ENCODE assay signal across 18 cellular contexts in genomic region chr3:122011396-122011795, GRCh38. TPM values are rescaled to one million over a fixed set of nuclear protein-coding genes. Genes with fewer than 3 reads are reported as not detected.
A peak's percentile ranks its signal among the peaks of the same experiment; 100 is the strongest.
DNase-seq lines count a peak whose midpoint lies in the region; ATAC-seq and TF ChIP-seq lines count a peak whose summit lies in the region.
"Had no signal": no experiment of that assay in that cellular context is flagged by ENCODE, and none has a peak within 500 bp of the region (broad histone marks: within the 10 kb centered on the region; RNA-seq: fewer than 3 reads in every experiment).

No MANE protein-coding gene starts in this region.

- H3K4me3 ChIP-seq in OCI-LY7 (ENCODE audit: low read depth, low read length, poor library complexity, severe bottlenecking) (no peak overlapping the region), esophagus muscularis mucosa (no peak overlapping the region), sigmoid colon (no peak overlapping the region)
- H3K4me3 ChIP-seq: BLaER1 had no signal

- H3K9me3 ChIP-seq in OCI-LY7 (ENCODE audit: low read length) = no peaks in the 10 kb centered on the region
- no peaks in the 10 kb centered on the region for H3K9me3 ChIP-seq in esophagus muscularis mucosa
- no peaks in the 10 kb centered on the region for H3K9me3 ChIP-seq in sigmoid colon
- H3K9me3 ChIP-seq: BLaER1 had no signal

- peak overlapping the region; percentile 47 for H3K4me2 ChIP-seq in OCI-LY7 (ENCODE audit: low read length)
- H3K4me2 ChIP-seq: BLaER1, KMS-11 had no signal

- no peak overlapping the region for H2AFZ ChIP-seq in OCI-LY7 (ENCODE audit: low read length)

- no peak for TF ChIP-seq EP300 in esophagus muscularis mucosa (IDR thresholded peaks at IDR 0.05)
- no peak for TF ChIP-seq EP300 in sigmoid colon (IDR thresholded peaks at IDR 0.05)

- peak overlapping the region; percentile 12 for H3K27ac Mint-ChIP-seq in activated CD4-positive, alpha-beta memory T cell treated with anti-CD3 and anti-CD28 coated beads, Interleukin-2, amount 10 ng/mL, durations not matched to agents 7 days and 5 days
- H3K27ac Mint-ChIP-seq in activated CD4-positive, alpha-beta memory T cell treated with anti-CD3 and anti-CD28 coated beads for 36 hours = no peak overlapping the region
- H3K27ac Mint-ChIP-seq: CD4-positive, CD25-positive, alpha-beta regulatory T cell had no signal

- ATAC-seq in GM21390 (IDR thresholded peaks at IDR 0.05; ENCODE audit: unreplicated experiment) = no peak
- ATAC-seq: SK-N-SH treated with all-trans-retinoic acid at 6 μM for 48 hours had no signal

- H3K4me1 ChIP-seq in OCI-LY7 (ENCODE audit: insufficient read depth, low read length, poor library complexity, severe bottlenecking) = peaks cover 57% of the 10 kb centered on the region
- H3K4me1 ChIP-seq in esophagus muscularis mucosa = no peaks in the 10 kb centered on the region
- H3K4me1 ChIP-seq in sigmoid colon = no peaks in the 10 kb centered on the region
- H3K4me1 ChIP-seq: BLaER1 had no signal

- peaks cover 14% of the 10 kb centered on the region; the same call in 1 of the 2 replicates for H3K36me3 ChIP-seq in OCI-LY7 (ENCODE audit: insufficient read depth, low read length)
- H3K36me3 ChIP-seq in esophagus muscularis mucosa = no peaks in the 10 kb centered on the region
- H3K36me3 ChIP-seq in sigmoid colon = no peaks in the 10 kb centered on the region
- H3K36me3 ChIP-seq: BLaER1 had no signal

- intact Hi-C loops in activated CD4-positive, alpha-beta memory T cell treated with anti-CD3 and anti-CD28 coated beads for 36 hours (cut with micrococcal nuclease) = loop anchor here (5.0 kb wide), 1 partner anchor 66 kb away; no protein-coding TSS in a partner anchor
- intact Hi-C loops in OCI-LY7 (cut with micrococcal nuclease; ENCODE audit: unreplicated experiment) = no loop called here
- intact Hi-C loops in esophagus muscularis mucosa (cut with DNase I) = no loop called here
- intact Hi-C loops in sigmoid colon (cut with DNase I) = no loop called here

- DNase-seq in activated CD4-positive, alpha-beta memory T cell treated with anti-CD3 and anti-CD28 coated beads, Interleukin-2, amount 10 ng/mL, durations not matched to agents 7 days and 5 days = no peak
- no peak for DNase-seq in activated CD4-positive, alpha-beta memory T cell treated with anti-CD3 and anti-CD28 coated beads for 36 hours
- no peak for DNase-seq in OCI-LY7 (ENCODE audit: low spot score)
- DNase-seq in esophagus muscularis mucosa (ENCODE audit: extremely low spot score) = peak; percentile 75
- DNase-seq in DMS53 treated with DMSO at 0.1 percent for 48 hours (lab: John Stamatoyannopoulos, UW; ENCODE audit: unreplicated experiment) = no peak
- DNase-seq in sigmoid colon = no peak
- DNase-seq: CD4-positive, CD25-positive, alpha-beta regulatory T cell; H7; MM.1S; NCI-H2029 treated with DMSO at 0.1 percent for 48 hours; NCI-H446 treated with DMSO at 0.1 percent for 48 hours had no signal

- 34% methylated on average over 4 of the region's 4 CpGs for WGBS in esophagus muscularis mucosa
- 65 to 79% methylated on average over 4 of the region's 4 CpGs for WGBS in sigmoid colon, 2 donors

- H3K36me3 Mint-ChIP-seq in activated CD4-positive, alpha-beta memory T cell treated with anti-CD3 and anti-CD28 coated beads, Interleukin-2, amount 10 ng/mL, durations not matched to agents 7 days and 5 days (ENCODE audit: low read depth) = peaks cover 7% of the 10 kb centered on the region
- no peaks in the 10 kb centered on the region for H3K36me3 Mint-ChIP-seq in activated CD4-positive, alpha-beta memory T cell treated with anti-CD3 and anti-CD28 coated beads for 36 hours
- H3K36me3 Mint-ChIP-seq: CD4-positive, CD25-positive, alpha-beta regulatory T cell had no signal

- no peak overlapping the region for H3K27ac ChIP-seq in OCI-LY7 (ENCODE audit: low read depth, low read length, poor library complexity, severe bottlenecking)
- H3K27ac ChIP-seq in esophagus muscularis mucosa (replicated peaks in 1 of 4) = no peak overlapping the region
- H3K27ac ChIP-seq in sigmoid colon = no peak overlapping the region
- H3K27ac ChIP-seq: BLaER1, HL-60, KMS-11 had no signal

- CTCF ChIA-PET in activated CD4-positive, alpha-beta memory T cell treated with anti-CD3 and anti-CD28 coated beads, Interleukin-2, amount 10 ng/mL, durations not matched to agents 7 days and 5 days (lab: Charles Lee) = interaction anchor here (0.6 to 2.0 kb wide), 3 partner anchors 14 to 90 kb away, joined by 3 to 6 read pairs (median 3); no protein-coding TSS in a partner anchor
- CTCF ChIA-PET in activated CD4-positive, alpha-beta memory T cell treated with anti-CD3 and anti-CD28 coated beads for 36 hours (lab: Charles Lee) = no interaction called here
- CTCF ChIA-PET in OCI-LY7 (lab: Charles Lee; ENCODE audit: unreplicated experiment) = interaction anchor here (1.2 to 1.5 kb wide), 2 partner anchors 9 to 16 kb away, joined by 4 to 5 read pairs; no protein-coding TSS in a partner anchor

- peaks cover 47% of the 10 kb centered on the region for H3K4me1 Mint-ChIP-seq in activated CD4-positive, alpha-beta memory T cell treated with anti-CD3 and anti-CD28 coated beads, Interleukin-2, amount 10 ng/mL, durations not matched to agents 7 days and 5 days
- peaks cover 26% of the 10 kb centered on the region for H3K4me1 Mint-ChIP-seq in activated CD4-positive, alpha-beta memory T cell treated with anti-CD3 and anti-CD28 coated beads for 36 hours (ENCODE audit: low read depth)
- H3K4me1 Mint-ChIP-seq: CD4-positive, CD25-positive, alpha-beta regulatory T cell had no signal

- H3K9me2 ChIP-seq in OCI-LY7 (ENCODE audit: insufficient read depth, low read length) = no peaks in the 10 kb centered on the region

- H3K79me2 ChIP-seq in OCI-LY7 (ENCODE audit: insufficient read depth, low read depth, low read length) = no peaks in the 10 kb centered on the region

- TF ChIP-seq CTCF in OCI-LY7 (conservative IDR thresholded peaks at IDR 0.05; ENCODE audit: low read length) (no peak), esophagus muscularis mucosa (IDR thresholded peaks at IDR 0.05) (no peak), sigmoid colon (IDR thresholded peaks at IDR 0.05) (no peak)

- BruUV-seq in OCI-LY7 (replicated peaks; lab: Mats Ljungman, UMichigan) = no TSS peak

- no peaks in the 10 kb centered on the region for H4K20me1 ChIP-seq in OCI-LY7 (ENCODE audit: insufficient read depth, low read length)
- H4K20me1 ChIP-seq: BLaER1 had no signal

- H3K27me3 ChIP-seq in esophagus muscularis mucosa = no peaks in the 10 kb centered on the region
- H3K27me3 ChIP-seq in sigmoid colon = no peaks in the 10 kb centered on the region
- H3K27me3 ChIP-seq: BLaER1 had no signal

- peak overlapping the region; percentile 25 for H3K4me3 Mint-ChIP-seq in activated CD4-positive, alpha-beta memory T cell treated with anti-CD3 and anti-CD28 coated beads, Interleukin-2, amount 10 ng/mL, durations not matched to agents 7 days and 5 days
- no peak overlapping the region for H3K4me3 Mint-ChIP-seq in activated CD4-positive, alpha-beta memory T cell treated with anti-CD3 and anti-CD28 coated beads for 36 hours
- H3K4me3 Mint-ChIP-seq: CD4-positive, CD25-positive, alpha-beta regulatory T cell had no signal

- no peaks in the 10 kb centered on the region for H3K27me3 Mint-ChIP-seq in activated CD4-positive, alpha-beta memory T cell treated with anti-CD3 and anti-CD28 coated beads, Interleukin-2, amount 10 ng/mL, durations not matched to agents 7 days and 5 days
- peaks cover 17% of the 10 kb centered on the region for H3K27me3 Mint-ChIP-seq in activated CD4-positive, alpha-beta memory T cell treated with anti-CD3 and anti-CD28 coated beads for 36 hours
- H3K27me3 Mint-ChIP-seq: IgD-negative memory B cell had no signal

- peaks cover 10% of the 10 kb centered on the region for H3K9me3 Mint-ChIP-seq in activated CD4-positive, alpha-beta memory T cell treated with anti-CD3 and anti-CD28 coated beads, Interleukin-2, amount 10 ng/mL, durations not matched to agents 7 days and 5 days
- H3K9me3 Mint-ChIP-seq in activated CD4-positive, alpha-beta memory T cell treated with anti-CD3 and anti-CD28 coated beads for 36 hours = no peaks in the 10 kb centered on the region
- H3K9me3 Mint-ChIP-seq: IgD-negative memory B cell had no signal

- POLR2A ChIA-PET in activated CD4-positive, alpha-beta memory T cell treated with anti-CD3 and anti-CD28 coated beads, Interleukin-2, amount 10 ng/mL, durations not matched to agents 7 days and 5 days (lab: Charles Lee) = interaction anchor here (0.6 to 2.1 kb wide), 5 partner anchors 10 to 526 kb away, joined by 3 to 9 read pairs (median 3); no protein-coding TSS in a partner anchor
- POLR2A ChIA-PET in activated CD4-positive, alpha-beta memory T cell treated with anti-CD3 and anti-CD28 coated beads for 36 hours (lab: Charles Lee) = no interaction called here
- POLR2A ChIA-PET in OCI-LY7 (lab: Charles Lee) = interaction anchor here (0.7 to 5.2 kb wide), 5 partner anchors 11 to 66 kb away, joined by 3 to 47 read pairs (median 4); partner anchors contain the start of genes CD86 and ILDR1

- no peak for TF ChIP-seq POLR2A in esophagus muscularis mucosa (IDR thresholded peaks at IDR 0.05; ENCODE audit: low read depth)
- TF ChIP-seq POLR2A in sigmoid colon (IDR thresholded peaks at IDR 0.05) = no peak

RNA-seq across cellular contexts. Expression of gene ILDR1, which starts 10.7 kb away (rescaled TPM):
- total RNA-seq in activated CD4-positive, alpha-beta memory T cell treated with anti-CD3 and anti-CD28 coated beads, Interleukin-2, amount 10 ng/mL, durations not matched to agents 7 days and 5 days = 1 to 10 TPM; 1.6 to 1.7 TPM
- under 1 TPM; 0.26 to 0.41 TPM for total RNA-seq in activated CD4-positive, alpha-beta memory T cell treated with anti-CD3 and anti-CD28 coated beads for 36 hours
- 1.1 and 2.4 TPM in 2 replicates for total RNA-seq in OCI-LY7 (2014; rRNA removed; shearing (Covaris generic))
- total RNA-seq in OCI-LY7 (2022) (2.5 and 2.6 TPM in 2 replicates), esophagus muscularis mucosa (under 1 TPM in 1 of 4 donors, not detected in 3; 0.63 TPM), sigmoid colon (not detected)
- polyA plus RNA-seq in sigmoid colon = 1 to 10 TPM; 3.5 to 7.1 (median 4.8) TPM
- total RNA-seq: CD4-positive, CD25-positive, alpha-beta regulatory T cell had no signal
- polyA plus RNA-seq: AG04450 had no signal

RNA-seq across cellular contexts. Expression of gene CD86, which starts 43.8 kb away (rescaled TPM):
- total RNA-seq in activated CD4-positive, alpha-beta memory T cell treated with anti-CD3 and anti-CD28 coated beads, Interleukin-2, amount 10 ng/mL, durations not matched to agents 7 days and 5 days = 10 to 100 TPM; 21.6 to 21.7 TPM
- total RNA-seq in activated CD4-positive, alpha-beta memory T cell treated with anti-CD3 and anti-CD28 coated beads for 36 hours = 1 to 10 TPM; 1.4 to 1.7 TPM
- 10.8 and 13.5 TPM in 2 replicates for total RNA-seq in OCI-LY7 (2014; rRNA removed; shearing (Covaris generic))
- total RNA-seq in OCI-LY7 (2022) (18.9 and 22.2 TPM in 2 replicates), esophagus muscularis mucosa (1 to 10 TPM; 1.8 to 7.5 (median 4.2) TPM), sigmoid colon (1 to 10 TPM; 3.9 to 5.8 (median 4.8) TPM)
- polyA plus RNA-seq in sigmoid colon = 10 to 100 TPM in 1 of 3 donors, 1 to 10 TPM in 2; 3.0 to 18.5 (median 6.5) TPM
- total RNA-seq: CD4-positive, CD25-positive, alpha-beta regulatory T cell had no signal
- polyA plus RNA-seq: AG04450 had no signal
